In the genomic region with DNA sequence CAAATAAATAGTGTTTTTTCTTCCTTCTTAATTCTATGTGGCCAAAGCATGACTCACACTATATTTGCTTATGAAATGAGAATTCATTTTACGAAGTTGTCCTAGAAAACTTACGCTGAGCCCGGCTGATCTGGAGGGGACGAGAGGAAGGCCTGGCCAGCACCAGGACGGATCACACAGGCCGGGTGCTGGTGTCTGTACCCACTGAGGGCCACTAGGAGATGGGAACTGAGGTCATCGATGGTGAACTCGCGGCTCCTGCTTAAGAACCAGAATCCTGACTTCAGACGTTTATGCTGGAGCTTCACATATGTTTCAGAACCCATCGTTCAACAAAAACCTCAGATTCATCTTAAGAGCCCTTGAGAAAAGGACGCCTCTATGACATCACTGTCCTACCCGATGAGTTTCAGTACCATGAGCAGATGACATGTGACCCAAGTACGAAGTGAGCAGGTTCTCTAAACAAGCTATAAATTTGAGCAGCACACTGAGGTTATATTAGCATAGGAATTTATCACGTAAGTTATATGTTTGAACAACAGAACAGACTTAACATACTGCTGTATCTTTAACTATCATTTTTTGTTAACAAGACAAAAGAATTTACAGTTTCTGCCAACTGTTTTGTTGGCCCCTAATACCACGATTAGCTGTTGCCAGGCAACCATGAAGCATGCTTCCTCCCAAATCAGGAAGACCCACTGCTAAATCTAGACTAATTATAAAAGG, we compare ENCODE assay signal across 8 cellular contexts.
A peak's percentile ranks its signal among the peaks of the same experiment; 100 is the strongest.
DNase-seq lines count a peak whose midpoint lies in the region; ATAC-seq and TF ChIP-seq lines count a peak whose summit lies in the region.

No MANE protein-coding gene starts in this region.

- H3K36me3 Mint-ChIP-seq in activated naive CD4-positive, alpha-beta T cell treated with anti-CD3 and anti-CD28 coated beads, Interleukin-2, amount 50 U/mL, for 24 hours: peaks cover 13% of the 10 kb centered on the region
- H3K36me3 Mint-ChIP-seq in effector memory CD8-positive, alpha-beta T cell (ENCODE audit: insufficient read depth): peaks cover 10% of the 10 kb centered on the region
- peaks cover 5% of the 10 kb centered on the region for H3K36me3 Mint-ChIP-seq in nephron (ENCODE audit: low read depth)

- peak overlapping the region; percentile 96 for H3K27ac Mint-ChIP-seq in activated naive CD4-positive, alpha-beta T cell treated with anti-CD3 and anti-CD28 coated beads, Interleukin-2, amount 50 U/mL, for 24 hours
- H3K27ac Mint-ChIP-seq in effector memory CD8-positive, alpha-beta T cell: peak overlapping the region; percentile 52 to 83
- H3K27ac Mint-ChIP-seq in nephron: peak overlapping the region; percentile 95

- H3K4me3 Mint-ChIP-seq in activated naive CD4-positive, alpha-beta T cell treated with anti-CD3 and anti-CD28 coated beads, Interleukin-2, amount 50 U/mL, for 24 hours: peak overlapping the region; percentile 51
- H3K4me3 Mint-ChIP-seq in effector memory CD8-positive, alpha-beta T cell: no peak overlapping the region
- H3K4me3 Mint-ChIP-seq in nephron: peak overlapping the region in 2 of 3 experiments; percentile 44 to 71

- DNase-seq in activated naive CD4-positive, alpha-beta T cell (lab: John Stamatoyannopoulos, UW): no peak
- DNase-seq in NCI-H748 treated with DMSO at 0.1 percent for 48 hours (lab: John Stamatoyannopoulos, UW) (peak; percentile 38), inferior parietal cortex (ENCODE audit: extremely low spot score) (no peak)
- DNase-seq in effector memory CD8-positive, alpha-beta T cell: no peak

- ATAC-seq in HG02884 (IDR thresholded peaks at IDR 0.05; ENCODE audit: unreplicated experiment) (peak; percentile 44), HG02623 (IDR thresholded peaks at IDR 0.05; ENCODE audit: unreplicated experiment) (no peak)
- peak; percentile 49 for ATAC-seq in effector memory CD8-positive, alpha-beta T cell (replicated peaks)

- H3K4me1 Mint-ChIP-seq in activated naive CD4-positive, alpha-beta T cell treated with anti-CD3 and anti-CD28 coated beads, Interleukin-2, amount 50 U/mL, for 24 hours: peaks cover 68% of the 10 kb centered on the region
- H3K4me1 Mint-ChIP-seq in effector memory CD8-positive, alpha-beta T cell (ENCODE audit: low read depth in 2 of 2): peaks cover 34 to 40% of the 10 kb centered on the region in 2 donors
- H3K4me1 Mint-ChIP-seq in nephron: peaks cover 58% of the 10 kb centered on the region

- no peak for TF ChIP-seq CTCF in nephron (IDR thresholded peaks at IDR 0.05; ENCODE audit: unreplicated experiment in 3 of 3)

- no peaks in the 10 kb centered on the region for H3K27me3 Mint-ChIP-seq in activated naive CD4-positive, alpha-beta T cell treated with anti-CD3 and anti-CD28 coated beads, Interleukin-2, amount 50 U/mL, for 24 hours
- H3K27me3 Mint-ChIP-seq in effector memory CD8-positive, alpha-beta T cell: no peaks in the 10 kb centered on the region
- no peaks in the 10 kb centered on the region for H3K27me3 Mint-ChIP-seq in nephron (ENCODE audit: low read depth)

- no peaks in the 10 kb centered on the region for H3K9me3 Mint-ChIP-seq in activated naive CD4-positive, alpha-beta T cell treated with anti-CD3 and anti-CD28 coated beads, Interleukin-2, amount 50 U/mL, for 24 hours
- no peaks in the 10 kb centered on the region for H3K9me3 Mint-ChIP-seq in effector memory CD8-positive, alpha-beta T cell
- no peaks in the 10 kb centered on the region for H3K9me3 Mint-ChIP-seq in nephron

Comparison
In these comparisons a context has a peak if more than half of its experiments do, and no peak if none do; other contexts are left out.
1. H3K4me3 Mint-ChIP-seq: peak in activated naive CD4-positive, alpha-beta T cell treated with anti-CD3 and anti-CD28 coated beads, Interleukin-2, amount 50 U/mL, for 24 hours (single experiment) and nephron (2 of 3); none in effector memory CD8-positive, alpha-beta T cell (0 of 2).
2. Peak in every context shown above with its lines, with median percentiles within 50 percentile points of each other: H3K27ac Mint-ChIP-seq.